In genomic region chr5:31815394-31815793, GRCh38 we compare ENCODE assay signal across 26 cellular contexts.
"Had no signal": no experiment of that assay in that cellular context is flagged by ENCODE, and none has a peak within 500 bp of the region (broad histone marks: within the 10 kb centered on the region; RNA-seq: fewer than 3 reads in every experiment).

No MANE protein-coding gene starts in this region.

- H3K9me3 ChIP-seq: adrenal gland, ascending aorta, colonic mucosa, esophagus squamous epithelium, gastroesophageal sphincter, heart right ventricle, lower lobe of right lung, psoas muscle, right atrium auricular region, stomach, suprapubic skin, tibial nerve, uterus had no signal

- H3K27me3 ChIP-seq: adrenal gland, ascending aorta, colonic mucosa, dorsolateral prefrontal cortex, esophagus squamous epithelium, gastroesophageal sphincter, heart right ventricle, neural progenitor cell, right atrium auricular region, stomach, suprapubic skin, tibial nerve, uterus had no signal

- H3K4me3 ChIP-seq: adrenal gland, ascending aorta, colonic mucosa, dorsolateral prefrontal cortex, esophagus squamous epithelium, gastroesophageal sphincter, heart right ventricle, lower lobe of right lung, neural progenitor cell, psoas muscle, right atrium auricular region, stomach, suprapubic skin, tibial nerve, uterus had no signal

- H3K27ac ChIP-seq: adrenal gland, ascending aorta, colonic mucosa, dorsolateral prefrontal cortex, esophagus squamous epithelium, gastroesophageal sphincter, heart right ventricle, lower lobe of right lung, neural progenitor cell, psoas muscle, right atrium auricular region, stomach, suprapubic skin, tibial nerve, uterus, WERI-Rb-1 had no signal

- H3K4me1 ChIP-seq: adrenal gland, ascending aorta, colonic mucosa, esophagus squamous epithelium, gastroesophageal sphincter, lower lobe of right lung, neural progenitor cell, psoas muscle, right atrium auricular region, stomach, uterus had no signal

- H3K4me2 ChIP-seq: neural progenitor cell had no signal

- H3K36me3 ChIP-seq: adrenal gland, ascending aorta, colonic mucosa, esophagus squamous epithelium, gastroesophageal sphincter, heart right ventricle, lower lobe of right lung, neural progenitor cell, right atrium auricular region, stomach, suprapubic skin, tibial nerve, uterus, WERI-Rb-1 had no signal

- ATAC-seq: effector memory CD8-positive, alpha-beta T cell; gastroesophageal sphincter; heart right ventricle; lower lobe of right lung; naive thymus-derived CD8-positive, alpha-beta T cell; psoas muscle; stimulated activated memory B cell treated with anti-CD40 and anti-IgM and Interleukin-4, amounts not matched to agents 10 μg/mL and 1 μg/mL and 100 μg/mL, for 72 hours had no signal

- H3K9ac ChIP-seq: neural progenitor cell had no signal

- DNase-seq: activated CD4-positive, alpha-beta T cell treated with anti-CD3 and anti-CD28 coated beads for 1 hour; activated CD4-positive, alpha-beta T cell treated with anti-CD3 and anti-CD28 coated beads, Interleukin-2, amount 50 U/mL, for 1 hour; activated gamma-delta T cell treated with Interleukin-2 at 50 U/mL for 16 hours; activated T-cell treated with anti-CD3 and anti-CD28 coated beads, Interleukin-2, amount 50 U/mL, for 1 hour; adrenal gland; colonic mucosa; dorsolateral prefrontal cortex; effector memory CD8-positive, alpha-beta T cell; esophagus squamous epithelium; heart right ventricle; kidney; lower lobe of right lung; naive thymus-derived CD8-positive, alpha-beta T cell; psoas muscle; stimulated activated CD4-positive, alpha-beta T cell treated with anti-CD3 and anti-CD28 coated beads, Interleukin-1b, Interleukin-23, amount 100 ng/mL, for 48 hours; stomach; T-helper 1 cell; uterus; WERI-Rb-1 had no signal

- H2AFZ ChIP-seq: neural progenitor cell had no signal
